ENCODE assay signal across 8 cellular contexts in the genomic region with DNA sequence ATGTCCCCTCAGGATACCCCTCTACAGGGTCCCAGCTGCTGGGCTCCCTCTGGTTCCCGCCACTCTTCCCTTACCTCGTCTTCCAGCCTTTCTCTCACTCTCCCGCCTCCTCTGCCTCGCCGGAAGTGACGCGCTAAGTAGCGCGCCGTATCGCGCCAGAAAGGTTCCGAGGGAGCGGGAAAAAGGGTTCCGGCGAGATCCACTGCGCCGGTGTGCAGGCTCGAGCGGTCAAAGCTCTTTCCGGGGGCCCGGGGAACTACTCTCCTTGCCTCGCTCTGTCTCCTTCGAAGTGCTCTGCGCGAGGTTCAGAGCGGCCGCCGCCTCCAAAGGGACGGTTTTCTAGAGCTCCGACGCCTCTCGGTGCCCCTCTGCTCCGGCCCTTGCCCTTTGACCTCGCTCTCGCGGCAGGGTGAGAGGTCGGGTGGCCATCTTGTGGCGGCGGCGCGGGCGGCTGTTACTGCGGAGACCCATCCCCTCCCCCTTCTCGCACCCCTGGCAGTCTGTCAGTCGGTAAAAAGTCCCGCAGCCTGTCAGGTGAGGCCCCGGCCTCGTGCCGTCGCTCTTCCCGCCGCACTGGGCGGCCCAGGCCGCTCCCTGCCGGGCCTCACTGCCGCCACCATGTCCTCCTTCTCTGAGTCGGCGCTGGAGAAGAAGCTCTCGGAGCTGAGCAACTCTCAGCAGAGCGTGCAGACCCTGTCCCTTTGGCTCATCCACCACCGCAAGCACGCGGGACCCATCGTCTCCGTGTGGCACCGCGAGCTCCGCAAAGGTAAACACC. TPM values are rescaled to one million over a fixed set of nuclear protein-coding genes. Genes with fewer than 3 reads are reported as not detected.
A peak's percentile ranks its signal among the peaks of the same experiment; 100 is the strongest.
DNase-seq lines count a peak whose midpoint lies in the region; ATAC-seq, FAIRE-seq and TF ChIP-seq lines count a peak whose summit lies in the region.

A gene with protein sequence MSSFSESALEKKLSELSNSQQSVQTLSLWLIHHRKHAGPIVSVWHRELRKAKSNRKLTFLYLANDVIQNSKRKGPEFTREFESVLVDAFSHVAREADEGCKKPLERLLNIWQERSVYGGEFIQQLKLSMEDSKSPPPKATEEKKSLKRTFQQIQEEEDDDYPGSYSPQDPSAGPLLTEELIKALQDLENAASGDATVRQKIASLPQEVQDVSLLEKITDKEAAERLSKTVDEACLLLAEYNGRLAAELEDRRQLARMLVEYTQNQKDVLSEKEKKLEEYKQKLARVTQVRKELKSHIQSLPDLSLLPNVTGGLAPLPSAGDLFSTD (plus strand): TSS at position 417 of the 778 bp plus-strand sequence. CDS start 202 bp downstream, at position 619.
Gene TTI1 (minus strand): TSS at position 127 of the 778 bp plus-strand sequence. CDS start 19,640 bp downstream, outside the sequence.

- peak; percentile 95 to 96 for TF ChIP-seq POLR2A in HepG2 (IDR thresholded peaks at IDR 0.05; ENCODE audit: insufficient read depth in 1 of 2, low read depth in 2 of 2, low read length in 2 of 2)

- H3K4me3 ChIP-seq in HepG2 (replicated peaks in 1 of 3; ENCODE audit: insufficient read depth in 1 of 3, low read depth in 2 of 3, low read length in 3 of 3) = peak within 1 kb of the TSS; percentile 75 to 99 (median 85)

- TF ChIP-seq EP300 in HepG2 (IDR thresholded peaks at IDR 0.05; ENCODE audit: low read depth in 2 of 2, low read length in 2 of 2) (peak; percentile 9 to 71; a peak in 2 of 4 replicates), HepG2 (CRISPR knock-in tag; IDR thresholded peaks at IDR 0.05; ENCODE audit: borderline replicate concordance) (peak; percentile 29)

- TF ChIP-seq CTCF in C4-2B (conservative IDR thresholded peaks at IDR 0.05) = no peak
- TF ChIP-seq CTCF in HepG2 (CRISPR knock-in tag; IDR thresholded peaks at IDR 0.05) = peak; percentile 43

- H3K4me1 ChIP-seq in HepG2 (ENCODE audit: insufficient read depth, low read length) = peaks cover 84% of the 10 kb centered on the region

- peak within 1 kb of the TSS; percentile 90 for H3K27ac ChIP-seq in C4-2B
- H3K27ac ChIP-seq in HepG2 (ENCODE audit: extremely low read length, insufficient read depth, low read length) = peak within 1 kb of the TSS; percentile 95

- H3K27ac Mint-ChIP-seq in activated CD4-positive, alpha-beta memory T cell treated with anti-CD3 and anti-CD28 coated beads for 36 hours = peak within 1 kb of the TSS; percentile 98

- WGBS in HepG2 (ENCODE audit: low lambda C conversion rate) = 1% methylated on average over 66 of the region's 69 CpGs

- peaks cover 5 to 27% of the 10 kb centered on the region in 2 experiments for H3K36me3 ChIP-seq in HepG2 (replicated peaks in 1 of 2; ENCODE audit: control insufficient read depth in 1 of 2, insufficient read depth in 2 of 2, low read length in 2 of 2)

- H3K9me3 Mint-ChIP-seq in activated CD4-positive, alpha-beta memory T cell treated with anti-CD3 and anti-CD28 coated beads for 36 hours = no peaks in the 10 kb centered on the region

- no peaks in the 10 kb centered on the region for H3K27me3 Mint-ChIP-seq in activated CD4-positive, alpha-beta memory T cell treated with anti-CD3 and anti-CD28 coated beads for 36 hours

- in situ Hi-C loops in HepG2 (cut with HindIII; ENCODE audit: extremely low pct_ligation_motif_present, low pct_unique_long_range_greater_than_20kb) = no loop called here

- H4K20me1 ChIP-seq in HepG2 (ENCODE audit: insufficient read depth, low read length) = no peaks in the 10 kb centered on the region; the same call in 1 of the 2 replicates

- DNase-seq in NCI-H774 (lab: John Stamatoyannopoulos, UW) (peak; percentile 88), dermis microvascular lymphatic vessel endothelial cell (ENCODE audit: low read depth in 2 of 2) (peak; percentile 77 to 90), HepG2 (ENCODE audit: low spot score) (peak; percentile 95)
- peak; percentile 94 for DNase-seq in activated CD4-positive, alpha-beta memory T cell treated with anti-CD3 and anti-CD28 coated beads for 36 hours
- peak; percentile 78 to 85 for DNase-seq in stimulated activated CD4-positive, alpha-beta T cell treated with anti-CD3 and anti-CD28 coated beads, Interleukin-2, amount 100 ng/mL, for 48 hours

- POLR2A ChIA-PET in activated CD4-positive, alpha-beta memory T cell treated with anti-CD3 and anti-CD28 coated beads for 36 hours (lab: Charles Lee) = interaction anchor here (1.2 to 2.9 kb wide), 9 partner anchors 11 to 855 kb away, joined by 3 to 17 read pairs (median 6); partner anchors contain the start of gene SNHG17
- POLR2A ChIA-PET in HepG2 (lab: Yijun Ruan, JAX) = interaction anchor here (0.6 to 2.8 kb wide), 23 partner anchors 8 to 439 kb away, joined by 3 to 23 read pairs (median 4); partner anchors contain the start of genes RALGAPB and SNHG17

- no peaks in the 10 kb centered on the region; the same call in 1 of the 2 replicates for H3K9me3 ChIP-seq in HepG2 (ENCODE audit: low read length)

- H3K4me3 Mint-ChIP-seq in activated CD4-positive, alpha-beta memory T cell treated with anti-CD3 and anti-CD28 coated beads for 36 hours = peak within 1 kb of the TSS; percentile 91

- H3K79me2 ChIP-seq in HepG2 (ENCODE audit: insufficient read depth, low read length) = peaks cover 93% of the 10 kb centered on the region

- no peaks in the 10 kb centered on the region; a peak in 1 of 5 replicates for H3K27me3 ChIP-seq in HepG2 (ENCODE audit: control insufficient read depth in 1 of 2, insufficient read depth in 2 of 2, low read length in 2 of 2)

- CTCF ChIA-PET in activated CD4-positive, alpha-beta memory T cell treated with anti-CD3 and anti-CD28 coated beads for 36 hours (lab: Charles Lee) = interaction anchor here (0.6 to 2.5 kb wide), 10 partner anchors 13 to 499 kb away, joined by 3 to 8 read pairs (median 4); no protein-coding TSS in a partner anchor
- CTCF ChIA-PET in HepG2 (lab: Yijun Ruan, JAX; ENCODE audit: low intra/inter-chr PET ratio, low total read pairs) = interaction anchor here (1.0 kb wide), 1 partner anchor 132 kb away, joined by 4 read pairs; the partner anchor contains the start of gene TGM2

- peak within 1 kb of the TSS; percentile 98 for H3K9ac ChIP-seq in HepG2 (ENCODE audit: insufficient read depth, low read depth, low read length)

- BruUV-seq in HepG2 (replicated peaks; lab: Mats Ljungman, UMichigan) = TSS peak; percentile 56

- H3K36me3 Mint-ChIP-seq in activated CD4-positive, alpha-beta memory T cell treated with anti-CD3 and anti-CD28 coated beads for 36 hours = peaks cover 27% of the 10 kb centered on the region

- FAIRE-seq in HepG2 (lab: Jason Lieb, UNC) = peak; percentile 68

- peak within 1 kb of the TSS; percentile 93 for H3K4me2 ChIP-seq in HepG2 (ENCODE audit: low read depth, low read length)

- ATAC-seq in GM19351 (IDR thresholded peaks at IDR 0.05; ENCODE audit: unreplicated experiment) = peak; percentile 80
- ATAC-seq in HG03565 (IDR thresholded peaks at IDR 0.05; ENCODE audit: unreplicated experiment) = peak; percentile 79
- peak; percentile 92 for ATAC-seq in HepG2

- H3K4me1 Mint-ChIP-seq in activated CD4-positive, alpha-beta memory T cell treated with anti-CD3 and anti-CD28 coated beads for 36 hours (ENCODE audit: low read depth) = peaks cover 66% of the 10 kb centered on the region

- peak; percentile 57; the same call in 1 of the 2 replicates for TF ChIP-seq RAD21 in HepG2 (CRISPR knock-in tag; IDR thresholded peaks at IDR 0.05)

- intact Hi-C loops in activated CD4-positive, alpha-beta memory T cell treated with anti-CD3 and anti-CD28 coated beads for 36 hours (cut with micrococcal nuclease) = loop anchor here (1.0 kb wide), 1 partner anchor 439 kb away; the partner anchor contains the start of gene RALGAPB
- intact Hi-C loops in HepG2 (cut with micrococcal nuclease; ENCODE audit: unreplicated experiment) = no loop called here

- peak within 1 kb of the TSS; percentile 16 for H2AFZ ChIP-seq in HepG2 (ENCODE audit: low read length)

RNA-seq across cellular contexts. Expression of the first gene that starts in this region (rescaled TPM):
- total RNA-seq in activated CD4-positive, alpha-beta memory T cell treated with anti-CD3 and anti-CD28 coated beads for 36 hours = 10 to 100 TPM; 26.2 to 28.9 TPM
- total RNA-seq in dermis microvascular lymphatic vessel endothelial cell (11.9 and 15.6 TPM in 2 replicates), HepG2 (2016; rRNA removed; fragmentation: Illumina TruSeq; extraction: Trizol) (41.5 and 45.6 TPM in 2 replicates)
- total RNA-seq in HepG2 (2016; cell fraction: cytosol; rRNA removed; fragmentation: Illumina TruSeq; extraction: Trizol; ENCODE audit: low read depth) = 88.9 and 116 TPM in 2 replicates
- 39.5 and 44.6 TPM in 2 replicates for total RNA-seq in HepG2 (2016; cell fraction: insoluble cytoplasmic fraction; rRNA removed; fragmentation: Illumina TruSeq; extraction: Trizol)
- total RNA-seq in HepG2 (2016; cell fraction: membrane; rRNA removed; fragmentation: Illumina TruSeq; extraction: Trizol) = 25.9 and 26.4 TPM in 2 replicates
- 54.7 and 73.0 TPM in 2 replicates for total RNA-seq in HepG2 (2016; cell fraction: nucleus; rRNA removed; fragmentation: Illumina TruSeq; extraction: Trizol)
- 29.7 and 31.1 TPM in 2 replicates for polyA plus RNA-seq in HepG2 (2011; rRNA removed)
- 16.3 and 23.0 TPM in 2 replicates for polyA plus RNA-seq in HepG2 (2011; cell fraction: cytosol; rRNA removed)
- polyA plus RNA-seq in HepG2 (2011; cell fraction: nucleus; rRNA removed) = 23.9 and 28.8 TPM in 2 replicates
- 25.6 and 28.2 TPM in 2 replicates for polyA plus RNA-seq in HepG2 (2012)
- polyA plus RNA-seq in HepG2 (2016; cell fraction: cytosol; fragmentation: Illumina TruSeq; extraction: Trizol; ENCODE audit: low read depth) = 1.9 and 2.1 TPM in 2 replicates
- polyA plus RNA-seq in HepG2 (2016; cell fraction: insoluble cytoplasmic fraction; fragmentation: Illumina TruSeq; extraction: Trizol; ENCODE audit: low read depth) = 40.0 and 47.0 TPM in 2 replicates
- 7.1 and 7.5 TPM in 2 replicates for polyA plus RNA-seq in HepG2 (2016; cell fraction: membrane; fragmentation: Illumina TruSeq; extraction: Trizol; ENCODE audit: low read depth)
- 61.9 and 76.1 TPM in 2 replicates for polyA plus RNA-seq in HepG2 (2016; cell fraction: nucleus; fragmentation: Illumina TruSeq; extraction: Trizol; ENCODE audit: insufficient read depth, low read depth)
- 39.2 and 72.4 TPM in 2 replicates for polyA minus RNA-seq in HepG2 (2011; rRNA and poly(A)+ RNA removed; ENCODE audit: low replicate concordance)
- polyA minus RNA-seq in HepG2 (2011; cell fraction: cytosol; rRNA and poly(A)+ RNA removed) = 36.2 and 48.9 TPM in 2 replicates
- polyA minus RNA-seq in HepG2 (2011; cell fraction: nucleus; rRNA and poly(A)+ RNA removed) = 98.0 and 104 TPM in 2 replicates

RNA-seq across cellular contexts. Expression of gene TTI1, which starts in this region (rescaled TPM):
- total RNA-seq in activated CD4-positive, alpha-beta memory T cell treated with anti-CD3 and anti-CD28 coated beads for 36 hours = 10 to 100 TPM; 31.8 to 32.7 TPM
- total RNA-seq in dermis microvascular lymphatic vessel endothelial cell (13.7 and 16.3 TPM in 2 replicates), HepG2 (2016; rRNA removed; fragmentation: Illumina TruSeq; extraction: Trizol) (39.8 and 51.7 TPM in 2 replicates)
- 4.3 and 5.3 TPM in 2 replicates for total RNA-seq in HepG2 (2016; cell fraction: cytosol; rRNA removed; fragmentation: Illumina TruSeq; extraction: Trizol; ENCODE audit: low read depth)
- 39.0 and 48.3 TPM in 2 replicates for total RNA-seq in HepG2 (2016; cell fraction: insoluble cytoplasmic fraction; rRNA removed; fragmentation: Illumina TruSeq; extraction: Trizol)
- 12.1 and 12.8 TPM in 2 replicates for total RNA-seq in HepG2 (2016; cell fraction: membrane; rRNA removed; fragmentation: Illumina TruSeq; extraction: Trizol)
- total RNA-seq in HepG2 (2016; cell fraction: nucleus; rRNA removed; fragmentation: Illumina TruSeq; extraction: Trizol) = 53.4 and 63.7 TPM in 2 replicates
- 21.5 and 22.9 TPM in 2 replicates for polyA plus RNA-seq in HepG2 (2011; rRNA removed)
- 15.4 and 16.2 TPM in 2 replicates for polyA plus RNA-seq in HepG2 (2011; cell fraction: cytosol; rRNA removed)
- polyA plus RNA-seq in HepG2 (2011; cell fraction: nucleus; rRNA removed) = 16.1 and 18.5 TPM in 2 replicates
- polyA plus RNA-seq in HepG2 (2012) = 15.4 and 20.9 TPM in 2 replicates
- polyA plus RNA-seq in HepG2 (2016; cell fraction: cytosol; fragmentation: Illumina TruSeq; extraction: Trizol; ENCODE audit: low read depth) = 2.1 and 2.4 TPM in 2 replicates
- 23.2 and 30.3 TPM in 2 replicates for polyA plus RNA-seq in HepG2 (2016; cell fraction: insoluble cytoplasmic fraction; fragmentation: Illumina TruSeq; extraction: Trizol; ENCODE audit: low read depth)
- 3.8 and 4.7 TPM in 2 replicates for polyA plus RNA-seq in HepG2 (2016; cell fraction: membrane; fragmentation: Illumina TruSeq; extraction: Trizol; ENCODE audit: low read depth)
- 32.5 and 34.5 TPM in 2 replicates for polyA plus RNA-seq in HepG2 (2016; cell fraction: nucleus; fragmentation: Illumina TruSeq; extraction: Trizol; ENCODE audit: insufficient read depth, low read depth)
- polyA minus RNA-seq in HepG2 (2011; rRNA and poly(A)+ RNA removed; ENCODE audit: low replicate concordance) = 67.8 and 87.6 TPM in 2 replicates
- polyA minus RNA-seq in HepG2 (2011; cell fraction: cytosol; rRNA and poly(A)+ RNA removed) = 20.3 and 23.7 TPM in 2 replicates
- polyA minus RNA-seq in HepG2 (2011; cell fraction: nucleus; rRNA and poly(A)+ RNA removed) = 72.5 and 93.6 TPM in 2 replicates

Comparison
In these comparisons a context has a peak if more than half of its experiments do, and no peak if none do; other contexts are left out.
1. Peak in every context shown above with its lines: DNase-seq, ATAC-seq, H3K4me3 ChIP-seq and H3K27ac ChIP-seq.